Comparison of ENCODE assay signal across 18 cellular contexts in genomic region chr6:160146454-160147145, GRCh38. TPM values are rescaled to one million over a fixed set of nuclear protein-coding genes. Genes with fewer than 3 reads are reported as not detected.
DNase-seq lines count a peak whose midpoint lies in the region; ATAC-seq and TF ChIP-seq lines count a peak whose summit lies in the region.
"Had no signal": no experiment of that assay in that cellular context is flagged by ENCODE, and none has a peak within 500 bp of the region (broad histone marks: within the 10 kb centered on the region; RNA-seq: fewer than 3 reads in every experiment).

No MANE protein-coding gene starts in this region.

- 75% methylated on average over 6 of the region's 6 CpGs for WGBS in prostate gland

- H3K9me3 ChIP-seq in prostate gland (no peaks in the 10 kb centered on the region), tibial artery (no peaks in the 10 kb centered on the region)
- H3K9me3 ChIP-seq: MG63, SK-N-SH had no signal

- TF ChIP-seq CTCF in coronary artery (IDR thresholded peaks at IDR 0.05) (no peak), prostate gland (IDR thresholded peaks at IDR 0.05) (no peak), tibial artery (IDR thresholded peaks at IDR 0.05) (no peak)

- H3K27me3 ChIP-seq in prostate gland (replicated peaks; ENCODE audit: insufficient read depth), result no peaks in the 10 kb centered on the region
- H3K27me3 ChIP-seq in tibial artery, result no peaks in the 10 kb centered on the region
- H3K27me3 ChIP-seq: MG63 had no signal

- ATAC-seq in HG03175 (IDR thresholded peaks at IDR 0.05; ENCODE audit: unreplicated experiment), result no peak

- H3K4me1 ChIP-seq in prostate gland (replicated peaks) (peaks cover 11% of the 10 kb centered on the region), tibial artery (peaks cover 0 to 44% (median 18%) of the 10 kb centered on the region in 4 donors)

- H3K27ac ChIP-seq in coronary artery, result peak overlapping the region; percentile 44 to 61
- peak overlapping the region; percentile 45 to 57 for H3K27ac ChIP-seq in prostate gland
- H3K27ac ChIP-seq in tibial artery, result peak overlapping the region; percentile 52 to 95
- H3K27ac ChIP-seq: RWPE1 had no signal

- no peaks in the 10 kb centered on the region for H3K36me3 ChIP-seq in prostate gland
- no peaks in the 10 kb centered on the region for H3K36me3 ChIP-seq in tibial artery
- H3K36me3 ChIP-seq: MG63 had no signal

- TF ChIP-seq POLR2A in prostate gland (IDR thresholded peaks at IDR 0.05), result no peak

- H3K4me3 ChIP-seq in coronary artery (no peak overlapping the region), prostate gland (no peak overlapping the region), tibial artery (no peak overlapping the region)
- H3K4me3 ChIP-seq: MG63 had no signal

- intact Hi-C loops in prostate gland (cut with DNase I) (loop anchor here (2.0 kb wide), 1 partner anchor 284 kb away; no protein-coding TSS in a partner anchor), tibial artery (cut with DNase I; ENCODE audit: low total_unique reads) (no loop called here)

- DNase-seq in OCI-M1 (lab: John Stamatoyannopoulos, UW), result peak; percentile 90
- no peak for DNase-seq in coronary artery (ENCODE audit: low spot score)
- DNase-seq in prostate gland (ENCODE audit: low spot score), result no peak
- no peak for DNase-seq in tibial artery
- no peak for DNase-seq in NCI-H1694 treated with DMSO at 0.1 percent for 48 hours (lab: John Stamatoyannopoulos, UW)
- DNase-seq in activated naive CD4-positive, alpha-beta T cell treated with anti-CD3 and anti-CD28 coated beads, Interleukin-2, amount 50 U/mL, for 16 hours, result no peak
- DNase-seq: H9, Karpas-422, MG63, NCI-H1417, NCI-H187 treated with DMSO at 0.1 percent for 48 hours, NCI-H2107, NCI-H446 treated with DMSO at 0.1 percent for 48 hours, NCI-H526 treated with DMSO at 0.1 percent for 48 hours, SIG-M5, SK-N-SH had no signal

RNA-seq across cellular contexts. Expression of gene SLC22A1, which starts 25.0 kb away (rescaled TPM):
- 1 to 10 TPM in 1 of 2 donors, under 1 TPM in 1; 0.80 to 4.4 TPM for total RNA-seq in prostate gland
